Comparison of ENCODE assay signal across 18 cellular contexts in genomic region chr1:182331412-182331811, GRCh38.
"Had no signal": no experiment of that assay in that cellular context is flagged by ENCODE, and none has a peak within 500 bp of the region (broad histone marks: within the 10 kb centered on the region; RNA-seq: fewer than 3 reads in every experiment).

No MANE protein-coding gene starts in this region.

- H3K27me3 ChIP-seq: sigmoid colon, upper lobe of right lung had no signal

- ATAC-seq: activated CD4-positive, CD25-positive, alpha-beta regulatory T cell treated with anti-CD3 and anti-CD28 coated beads, Interleukin-2, amount 50 U/mL, for 24 hours; activated CD8-positive, alpha-beta T cell treated with anti-CD3 and anti-CD28 coated beads, Interleukin-2, amount 10 ng/mL, durations not matched to agents 7 days and 5 days; effector memory CD8-positive, alpha-beta T cell; lower lobe of right lung; stimulated activated effector memory CD8-positive, alpha-beta T cell treated with anti-CD3 and anti-CD28 coated beads, Interleukin-12 subunit alpha, Interleukin-12 subunit beta, amount 100 ng/mL, for 72 hours; upper lobe of right lung had no signal

- FAIRE-seq: islet of Langerhans had no signal

- DNase-seq: activated CD4-positive, alpha-beta T cell treated with anti-CD3 and anti-CD28 coated beads, Interleukin-2, amount 10 ng/mL, durations not matched to agents 7 days and 5 days; activated CD8-positive, alpha-beta T cell treated with anti-CD3 and anti-CD28 coated beads, Interleukin-2, amount 10 ng/mL, durations not matched to agents 7 days and 5 days; activated naive CD4-positive, alpha-beta T cell treated with anti-CD3 and anti-CD28 coated beads for 36 hours; activated T-cell treated with anti-CD3 and anti-CD28 coated beads, Interleukin-2, amount 50 U/mL, for 24 hours; caudate nucleus; effector memory CD8-positive, alpha-beta T cell; glutamatergic neuron; hippocampal formation; lower lobe of right lung; nucleus accumbens; sigmoid colon; stimulated activated CD4-positive, alpha-beta T cell treated with anti-CD3 and anti-CD28 coated beads, Interleukin-4, amount 100 ng/mL, for 24 hours; T1000; upper lobe of right lung had no signal

- H3K4me3 ChIP-seq: lower lobe of right lung, sigmoid colon, thoracic aorta, upper lobe of right lung had no signal

- H3K4me1 ChIP-seq: lower lobe of right lung, sigmoid colon, upper lobe of right lung had no signal

- H3K36me3 ChIP-seq: lower lobe of right lung, sigmoid colon, thoracic aorta, upper lobe of right lung had no signal

- H3K27ac ChIP-seq: lower lobe of right lung, sigmoid colon, thoracic aorta, upper lobe of right lung had no signal

- H3K9me3 ChIP-seq: lower lobe of right lung, sigmoid colon, thoracic aorta, upper lobe of right lung had no signal
